Comparison of ENCODE assay signal across 4 cellular contexts in genomic region chr12:11377420-11377819, GRCh38. TPM values are rescaled to one million over a fixed set of nuclear protein-coding genes. Genes with fewer than 3 reads are reported as not detected.
"Had no signal": no experiment of that assay in that cellular context is flagged by ENCODE, and none has a peak within 500 bp of the region (broad histone marks: within the 10 kb centered on the region; RNA-seq: fewer than 3 reads in every experiment).

No MANE protein-coding gene starts in this region.

RNA-seq across cellular contexts. Expression of gene PRB2, which starts 17.9 kb away (rescaled TPM):
- total RNA-seq: LHCN-M2, M059J, MCF 10A, NCI-H460 had no signal
